Comparison of ENCODE assay signal across 22 cellular contexts in the genomic region with DNA sequence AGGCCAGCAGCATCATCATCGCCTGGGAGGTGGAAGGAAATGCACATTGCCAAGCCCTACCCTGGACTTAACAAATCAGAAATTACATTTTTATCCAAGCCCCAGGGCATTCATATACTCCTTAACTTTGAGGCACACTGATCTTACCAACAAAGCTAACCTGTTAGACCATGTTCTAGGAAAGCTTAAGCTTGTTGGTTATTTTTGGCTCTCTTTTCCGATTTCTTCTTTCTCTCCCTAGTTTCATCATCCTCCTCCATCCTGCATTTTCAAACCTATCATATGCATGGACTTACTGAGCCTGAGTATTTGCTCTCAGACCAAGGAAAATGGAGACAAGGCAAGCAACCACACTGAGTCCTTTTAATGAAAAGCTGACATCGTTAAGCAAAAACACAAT.
DNase-seq lines count a peak whose midpoint lies in the region; ATAC-seq, FAIRE-seq and TF ChIP-seq lines count a peak whose summit lies in the region.
"Had no signal": no experiment of that assay in that cellular context is flagged by ENCODE, and none has a peak within 500 bp of the region (broad histone marks: within the 10 kb centered on the region; RNA-seq: fewer than 3 reads in every experiment).

No MANE protein-coding gene starts in this region.

- H3K4me3 Mint-ChIP-seq in MCF 10A (ENCODE audit: unreplicated experiment): no peak overlapping the region
- H3K4me3 Mint-ChIP-seq: B cell, CD14-positive monocyte had no signal

- TF ChIP-seq CTCF in MCF 10A (IDR thresholded peaks at IDR 0.05; ENCODE audit: unreplicated experiment) (no peak), mammary epithelial cell (conservative IDR thresholded peaks at IDR 0.05 in 1 of 2, IDR thresholded peaks at IDR 0.05 in 1 of 2; ENCODE audit: extremely low read depth in 1 of 2, insufficient read depth in 1 of 2, low read depth in 1 of 2, low read length in 2 of 2) (no peak), K562 (IDR thresholded peaks at IDR 0.05 in 2 of 3, conservative IDR thresholded peaks at IDR 0.05 in 1 of 3; ENCODE audit: insufficient read depth in 2 of 3, low read depth in 1 of 3, low read length in 3 of 3) (no peak), sigmoid colon (IDR thresholded peaks at IDR 0.05) (no peak)

- H3K4me2 ChIP-seq in mammary epithelial cell (ENCODE audit: insufficient read depth, low read depth, low read length) (no peak overlapping the region), K562 (ENCODE audit: insufficient read depth, low read length) (no peak overlapping the region)

- ATAC-seq in K562 (peak; percentile 55), HG02981 (IDR thresholded peaks at IDR 0.05; ENCODE audit: unreplicated experiment) (no peak), HG03097 (IDR thresholded peaks at IDR 0.05; ENCODE audit: low FRiP score, unreplicated experiment) (no peak)
- ATAC-seq: Panc1, SK-N-SH treated with all-trans-retinoic acid at 6 μM for 48 hours had no signal

- H3K4me1 ChIP-seq in mammary epithelial cell (ENCODE audit: insufficient read depth, low read length) (no peaks in the 10 kb centered on the region), K562 (replicated peaks in 1 of 2; ENCODE audit: control insufficient read depth in 2 of 2, insufficient read depth in 2 of 2, low read length in 2 of 2) (no peaks in the 10 kb centered on the region), sigmoid colon (no peaks in the 10 kb centered on the region)

- no peaks in the 10 kb centered on the region for H3K4me1 Mint-ChIP-seq in MCF 10A (ENCODE audit: insufficient read depth, unreplicated experiment)
- H3K4me1 Mint-ChIP-seq: B cell, CD14-positive monocyte had no signal

- no peaks in the 10 kb centered on the region for H3K36me3 ChIP-seq in mammary epithelial cell (ENCODE audit: insufficient read depth, low read length)
- no peaks in the 10 kb centered on the region for H3K36me3 ChIP-seq in K562 (ENCODE audit: control insufficient read depth, insufficient read depth, low read length)
- H3K36me3 ChIP-seq in sigmoid colon: no peaks in the 10 kb centered on the region

- 60% methylated on average over 3 of the region's 3 CpGs for WGBS in mammary epithelial cell (ENCODE audit: low coverage, missing lambda C conversion rate)
- WGBS in K562 (ENCODE audit: insufficient coverage, low coverage, missing lambda C conversion rate): 17% methylated on average over 3 of the region's 3 CpGs
- WGBS in sigmoid colon, 2 donors: 95 to 97% methylated on average over 3 of the region's 3 CpGs

- no peak overlapping the region for H3K27ac ChIP-seq in mammary epithelial cell (ENCODE audit: insufficient read depth, low read depth, low read length)
- H3K27ac ChIP-seq in K562 (ENCODE audit: extremely low read depth, low read depth, low read length): no peak overlapping the region
- no peak overlapping the region for H3K27ac ChIP-seq in sigmoid colon
- H3K27ac ChIP-seq: 22Rv1 had no signal

- H3K36me3 Mint-ChIP-seq in MCF 10A (ENCODE audit: insufficient read depth, unreplicated experiment): peaks cover 10% of the 10 kb centered on the region
- H3K36me3 Mint-ChIP-seq: CD14-positive monocyte had no signal

- DNase-seq in MCF 10A (ENCODE audit: unreplicated experiment): peak; percentile 8
- DNase-seq in mammary epithelial cell: no peak
- DNase-seq in K562 (ENCODE audit: extremely low read depth in 1 of 4, low spot score in 3 of 4): no peak
- DNase-seq in fibroblast of gingiva (ENCODE audit: low read depth): peak; percentile 5
- no peak for DNase-seq in sigmoid colon
- DNase-seq in EL: no peak
- DNase-seq: GF-D8, KBM-7, NCI-H1092, NCI-H1436, NCI-H187 treated with DMSO at 0.1 percent for 48 hours, NCI-H2107, NCI-H510A treated with DMSO at 0.1 percent for 48 hours, NCI-H748 treated with DMSO at 0.1 percent for 48 hours had no signal

- dilution Hi-C loops in mammary epithelial cell (cut with HindIII; ENCODE audit: low sequenced_read_pairs): no loop called here

- H4K20me1 ChIP-seq in mammary epithelial cell (ENCODE audit: insufficient read depth, low read length) (no peaks in the 10 kb centered on the region), K562 (replicated peaks; ENCODE audit: control insufficient read depth, insufficient read depth, low read length) (no peaks in the 10 kb centered on the region)

- BruUV-seq in MCF 10A (replicated peaks; lab: Mats Ljungman, UMichigan): no TSS peak
- BruUV-seq in mammary epithelial cell (replicated peaks; lab: Mats Ljungman, UMichigan): no TSS peak
- BruUV-seq in K562 (replicated peaks; lab: Mats Ljungman, UMichigan): no TSS peak

- peaks cover 37% of the 10 kb centered on the region for H3K27me3 Mint-ChIP-seq in MCF 10A (ENCODE audit: insufficient read depth, unreplicated experiment)
- H3K27me3 Mint-ChIP-seq: B cell had no signal

- intact Hi-C loops in MCF 10A (cut with micrococcal nuclease): loop anchor here (10.0 kb wide), 1 partner anchor 135 kb away; a partner anchor contains a TSS
- intact Hi-C loops in mammary epithelial cell (cut with micrococcal nuclease): no loop called here
- intact Hi-C loops in K562 (cut with micrococcal nuclease): no loop called here
- intact Hi-C loops in sigmoid colon (cut with DNase I): no loop called here

- TF ChIP-seq POLR2A in K562 (conservative IDR thresholded peaks at IDR 0.05) (no peak), sigmoid colon (IDR thresholded peaks at IDR 0.05) (no peak)

- no peaks in the 10 kb centered on the region for H3K9me3 ChIP-seq in mammary epithelial cell (replicated peaks; ENCODE audit: insufficient read depth, low read length)
- no peaks in the 10 kb centered on the region for H3K9me3 ChIP-seq in K562 (replicated peaks; ENCODE audit: control insufficient read depth, insufficient read depth, low read depth, low read length)
- no peaks in the 10 kb centered on the region for H3K9me3 ChIP-seq in sigmoid colon

- CTCF ChIA-PET in MCF 10A (lab: Yijun Ruan, JAX): no interaction called here
- CTCF ChIA-PET in mammary epithelial cell (lab: Charles Lee; ENCODE audit: low non-redundant PET): no interaction called here
- CTCF ChIA-PET in K562 (lab: Yijun Ruan, JAX; ENCODE audit: low intra/inter-chr PET ratio): no interaction called here

- H3K4me3 ChIP-seq in mammary epithelial cell (replicated peaks in 1 of 3; ENCODE audit: insufficient read depth in 1 of 3, low read depth in 2 of 3, low read length in 3 of 3): no peak overlapping the region
- no peak overlapping the region for H3K4me3 ChIP-seq in K562
- no peak overlapping the region for H3K4me3 ChIP-seq in sigmoid colon

- H3K79me2 ChIP-seq in mammary epithelial cell (ENCODE audit: insufficient read depth, low read length) (no peaks in the 10 kb centered on the region), K562 (ENCODE audit: control insufficient read depth, insufficient read depth, low read length) (no peaks in the 10 kb centered on the region)

- H3K27me3 ChIP-seq in mammary epithelial cell (ENCODE audit: insufficient read depth, low read length): no peaks in the 10 kb centered on the region
- no peaks in the 10 kb centered on the region for H3K27me3 ChIP-seq in K562 (ENCODE audit: control insufficient read depth in 2 of 2, insufficient read depth in 2 of 2, low read length in 2 of 2)
- H3K27me3 ChIP-seq in sigmoid colon: no peaks in the 10 kb centered on the region

- TF ChIP-seq EP300 in K562 (IDR thresholded peaks at IDR 0.05; ENCODE audit: low read length) (no peak), sigmoid colon (IDR thresholded peaks at IDR 0.05) (no peak)

- no peaks in the 10 kb centered on the region for H3K9me1 ChIP-seq in K562 (ENCODE audit: control insufficient read depth, insufficient read depth, low read length)

- H2AFZ ChIP-seq in mammary epithelial cell (ENCODE audit: low read depth, low read length): no peak overlapping the region
- no peak overlapping the region for H2AFZ ChIP-seq in K562 (ENCODE audit: low read depth, low read length)

- H3K9ac ChIP-seq in mammary epithelial cell (ENCODE audit: insufficient read depth, low read length) (no peak overlapping the region), K562 (ENCODE audit: insufficient read depth in 1 of 2, low read depth in 2 of 2, low read length in 2 of 2) (no peak overlapping the region)

- no peak for FAIRE-seq in K562 (lab: Jason Lieb, UNC)
- FAIRE-seq: H54 had no signal

- TF ChIP-seq RAD21 in K562 (CRISPR knock-in tag; conservative IDR thresholded peaks at IDR 0.05 in 1 of 2, IDR thresholded peaks at IDR 0.05 in 1 of 2): no peak

- H3K9me3 Mint-ChIP-seq in MCF 10A (ENCODE audit: unreplicated experiment): peaks cover 7% of the 10 kb centered on the region

- H3K27ac Mint-ChIP-seq in MCF 10A (ENCODE audit: low read depth, unreplicated experiment): no peak overlapping the region
- H3K27ac Mint-ChIP-seq: B cell had no signal

- in situ Hi-C loops in mammary epithelial cell (cut with MboI; ENCODE audit: low sequenced_read_pairs in 2 of 2): no loop called here
- in situ Hi-C loops in K562 (cut with MboI): no loop called here

- POLR2A ChIA-PET in MCF 10A (lab: Yijun Ruan, JAX) (no interaction called here), K562 (lab: Yijun Ruan, JAX) (no interaction called here)

TF ChIP-seq in K562, 482 proteins besides CTCF, POLR2A, EP300 and RAD21 (continues in another document):
- TF ChIP-seq PHB2 (IDR thresholded peaks at IDR 0.05; ENCODE audit: low read depth) (no peak), GTF2F1 (IDR thresholded peaks at IDR 0.05; ENCODE audit: low read depth, low read length) (no peak), ZSCAN32 (CRISPR knock-in tag; IDR thresholded peaks at IDR 0.05) (no peak), CEBPG (CRISPR knock-in tag; IDR thresholded peaks at IDR 0.05) (peak; percentile 64), CEBPG (tag; conservative IDR thresholded peaks at IDR 0.05 in 1 of 2, IDR thresholded peaks at IDR 0.05 in 1 of 2) (peak in 1 of 2 experiments; percentile 90; a peak in 2 of 4 replicates)
- TF ChIP-seq, protein P1, sequence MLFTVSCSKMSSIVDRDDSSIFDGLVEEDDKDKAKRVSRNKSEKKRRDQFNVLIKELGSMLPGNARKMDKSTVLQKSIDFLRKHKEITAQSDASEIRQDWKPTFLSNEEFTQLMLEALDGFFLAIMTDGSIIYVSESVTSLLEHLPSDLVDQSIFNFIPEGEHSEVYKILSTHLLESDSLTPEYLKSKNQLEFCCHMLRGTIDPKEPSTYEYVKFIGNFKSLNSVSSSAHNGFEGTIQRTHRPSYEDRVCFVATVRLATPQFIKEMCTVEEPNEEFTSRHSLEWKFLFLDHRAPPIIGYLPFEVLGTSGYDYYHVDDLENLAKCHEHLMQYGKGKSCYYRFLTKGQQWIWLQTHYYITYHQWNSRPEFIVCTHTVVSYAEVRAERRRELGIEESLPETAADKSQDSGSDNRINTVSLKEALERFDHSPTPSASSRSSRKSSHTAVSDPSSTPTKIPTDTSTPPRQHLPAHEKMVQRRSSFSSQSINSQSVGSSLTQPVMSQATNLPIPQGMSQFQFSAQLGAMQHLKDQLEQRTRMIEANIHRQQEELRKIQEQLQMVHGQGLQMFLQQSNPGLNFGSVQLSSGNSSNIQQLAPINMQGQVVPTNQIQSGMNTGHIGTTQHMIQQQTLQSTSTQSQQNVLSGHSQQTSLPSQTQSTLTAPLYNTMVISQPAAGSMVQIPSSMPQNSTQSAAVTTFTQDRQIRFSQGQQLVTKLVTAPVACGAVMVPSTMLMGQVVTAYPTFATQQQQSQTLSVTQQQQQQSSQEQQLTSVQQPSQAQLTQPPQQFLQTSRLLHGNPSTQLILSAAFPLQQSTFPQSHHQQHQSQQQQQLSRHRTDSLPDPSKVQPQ (CRISPR knock-in tag; IDR thresholded peaks at IDR 0.05; ENCODE audit: borderline replicate concordance): no peak

Comparison
In these comparisons a context has a peak if more than half of its experiments do, and no peak if none do; other contexts are left out.
1. DNase-seq: peak in MCF 10A (single experiment) and fibroblast of gingiva (single experiment); none in mammary epithelial cell (single experiment), K562 (0 of 4), sigmoid colon (single experiment) and EL (single experiment).